In genomic region chr16:87392823-87393679, GRCh38 we compare ENCODE assay signal across 8 cellular contexts. TPM values are rescaled to one million over a fixed set of nuclear protein-coding genes. Genes with fewer than 3 reads are reported as not detected.
DNase-seq lines count a peak whose midpoint lies in the region; ATAC-seq, FAIRE-seq and TF ChIP-seq lines count a peak whose summit lies in the region.

No MANE protein-coding gene starts in this region.

- TF ChIP-seq CTCF in AG10803 (conservative IDR thresholded peaks at IDR 0.05; ENCODE audit: low read length) (peak; percentile 50), PC-3 (conservative IDR thresholded peaks at IDR 0.05; ENCODE audit: low read depth, low read length) (peak; percentile 31; the same call in 1 of the 2 replicates), left ventricle myocardium inferior (IDR thresholded peaks at IDR 0.05; ENCODE audit: borderline replicate concordance) (peak; percentile 46), pancreas (IDR thresholded peaks at IDR 0.05) (no peak)

- H3K27ac ChIP-seq in PC-3 (ENCODE audit: low read length) (no peak overlapping the region; the same call in 1 of the 2 replicates), left ventricle myocardium inferior (replicated peaks) (peak overlapping the region; percentile 99), pancreas (peak overlapping the region; percentile 94 to 98 (median 97))

- no peaks in the 10 kb centered on the region for H3K9me3 ChIP-seq in PC-3 (ENCODE audit: low read length)
- H3K9me3 ChIP-seq in left ventricle myocardium inferior (replicated peaks), result no peaks in the 10 kb centered on the region
- no peaks in the 10 kb centered on the region for H3K9me3 ChIP-seq in pancreas

- H3K4me3 Mint-ChIP-seq in activated naive CD8-positive, alpha-beta T cell, result peak overlapping the region; percentile 94

- no peaks in the 10 kb centered on the region for H3K36me3 ChIP-seq in PC-3 (ENCODE audit: low read depth, low read length)
- no peaks in the 10 kb centered on the region for H3K36me3 ChIP-seq in left ventricle myocardium inferior
- no peaks in the 10 kb centered on the region for H3K36me3 ChIP-seq in pancreas

- POLR2A ChIA-PET in PC-3 (lab: Charles Lee; ENCODE audit: unreplicated experiment), result no interaction called here

- no peaks in the 10 kb centered on the region for H3K27me3 Mint-ChIP-seq in activated naive CD8-positive, alpha-beta T cell

- H4K20me1 ChIP-seq in PC-3 (ENCODE audit: low read length), result peaks cover 18% of the 10 kb centered on the region; the same call in 1 of the 2 replicates

- H3K79me2 ChIP-seq in PC-3 (ENCODE audit: low read length), result peaks cover 52% of the 10 kb centered on the region

- WGBS in pancreas, 2 donors, result 1% methylated on average over 34 to 53 of the region's 53 CpGs

- H3K4me3 ChIP-seq in AG10803 (ENCODE audit: low read length) (peak overlapping the region; percentile 92), PC-3 (ENCODE audit: low read length) (peak overlapping the region; percentile 96), left ventricle myocardium inferior (peak overlapping the region; percentile 80), pancreas (peak overlapping the region; percentile 53 to 78 (median 70))

- H2AFZ ChIP-seq in PC-3 (ENCODE audit: low read length), result no peak overlapping the region

- no peaks in the 10 kb centered on the region for H3K9me2 ChIP-seq in PC-3 (replicated peaks; ENCODE audit: low read length)

- peak; percentile 47 for DNase-seq in AG10803 (ENCODE audit: low read depth)
- DNase-seq in GM19238 (ENCODE audit: insufficient read length, low spot score), result peak; percentile 41
- peak; percentile 36 for DNase-seq in PC-3
- peak; percentile 34 for DNase-seq in left ventricle myocardium inferior
- DNase-seq in pancreas, result peak; percentile 45 to 86 (median 62)
- no peak for DNase-seq in amniotic stem cell (lab: John Stamatoyannopoulos, UW)

- intact Hi-C loops in PC-3 (cut with micrococcal nuclease) (loop anchor here (5.0 kb wide), 1 partner anchor 76 kb away; the partner anchor contains the start of gene C16orf95), left ventricle myocardium inferior (cut with micrococcal nuclease) (no loop called here), pancreas (cut with DNase I) (no loop called here)

- H3K27me3 ChIP-seq in PC-3 (ENCODE audit: low read length), result no peaks in the 10 kb centered on the region
- no peaks in the 10 kb centered on the region for H3K27me3 ChIP-seq in left ventricle myocardium inferior (ENCODE audit: low read depth)
- no peaks in the 10 kb centered on the region for H3K27me3 ChIP-seq in pancreas

- H3K9ac ChIP-seq in PC-3 (ENCODE audit: low read length), result peak overlapping the region; percentile 71

- peaks cover 24% of the 10 kb centered on the region for H3K4me1 ChIP-seq in PC-3 (ENCODE audit: insufficient read depth, low read length)
- H3K4me1 ChIP-seq in left ventricle myocardium inferior, result peaks cover 65% of the 10 kb centered on the region
- H3K4me1 ChIP-seq in pancreas, result peaks cover 18 to 41% (median 19%) of the 10 kb centered on the region in 3 donors

- CTCF ChIA-PET in PC-3 (lab: Charles Lee), result no interaction called here

- peak; percentile 5 for ATAC-seq in PC-3
- ATAC-seq in pancreas, result no peak
- no peak for ATAC-seq in HG02884 (IDR thresholded peaks at IDR 0.05; ENCODE audit: unreplicated experiment)

- H3F3A ChIP-seq in PC-3 (ENCODE audit: low read length, unreplicated experiment), result no peaks in the 10 kb centered on the region

- no peak for FAIRE-seq in pancreas (lab: Jason Lieb, UNC)

- no peaks in the 10 kb centered on the region for H3K36me3 Mint-ChIP-seq in activated naive CD8-positive, alpha-beta T cell

- H3K4me1 Mint-ChIP-seq in activated naive CD8-positive, alpha-beta T cell (ENCODE audit: low read depth), result peaks cover 55% of the 10 kb centered on the region

- peak overlapping the region; percentile 93 for H3K27ac Mint-ChIP-seq in activated naive CD8-positive, alpha-beta T cell

- TSS peak; percentile 58 for BruUV-seq in PC-3 (replicated peaks; lab: Mats Ljungman, UMichigan)

- peak overlapping the region; percentile 96 for H3K4me2 ChIP-seq in PC-3 (ENCODE audit: low read length)

- no peaks in the 10 kb centered on the region for H3K9me3 Mint-ChIP-seq in activated naive CD8-positive, alpha-beta T cell (ENCODE audit: low read depth)

RNA-seq across cellular contexts. Expression of gene MAP1LC3B, which starts 0.9 kb away (rescaled TPM):
- 11.0 and 11.9 TPM in 2 replicates for total RNA-seq in PC-3 (2014; rRNA removed)
- 131 TPM for total RNA-seq in left ventricle myocardium inferior
- total RNA-seq in pancreas, result 10 to 100 TPM; 13.9 to 29.4 (median 19.6) TPM
- polyA plus RNA-seq in pancreas, result 10 to 100 TPM; 20.9 to 35.1 TPM

RNA-seq across cellular contexts. Expression of gene FBXO31, which starts 9.5 kb away (rescaled TPM):
- total RNA-seq in PC-3 (2014; rRNA removed) (14.8 and 17.7 TPM in 2 replicates), left ventricle myocardium inferior (74.5 TPM), pancreas (10 to 100 TPM; 18.8 to 37.3 (median 24.9) TPM)
- 10 to 100 TPM; 20.9 to 31.2 TPM for polyA plus RNA-seq in pancreas

Comparison
In these comparisons a context has a peak if more than half of its experiments do, and no peak if none do; other contexts are left out.
1. CTCF ChIP-seq: peak in AG10803 (single experiment), PC-3 (single experiment) and left ventricle myocardium inferior (single experiment); none in pancreas (0 of 4).
2. Peak in every context shown above with its lines, with median percentiles within 50 percentile points of each other: H3K4me3 ChIP-seq.